In genomic region chr4:146633471-146633800, GRCh38 we compare ENCODE assay signal across 33 cellular contexts. TPM values are rescaled to one million over a fixed set of nuclear protein-coding genes. Genes with fewer than 3 reads are reported as not detected.
"Had no signal": no experiment of that assay in that cellular context is flagged by ENCODE, and none has a peak within 500 bp of the region (broad histone marks: within the 10 kb centered on the region; RNA-seq: fewer than 3 reads in every experiment).

No MANE protein-coding gene starts in this region.

- H3K36me3 ChIP-seq: brain microvascular endothelial cell, heart left ventricle, left ventricle myocardium inferior, spleen, suprapubic skin had no signal

- ATAC-seq: activated CD8-positive, alpha-beta T cell treated with anti-CD3 and anti-CD28 coated beads for 36 hours; activated T-cell treated with anti-CD3 and anti-CD28 coated beads, Interleukin-2, amount 50 U/mL, for 4 hours; activated T-helper 17 cell treated with anti-CD3 and anti-CD28 coated beads, Interleukin-2, amount 50 U/mL, for 72 hours; heart left ventricle; mucosa of descending colon; natural killer cell treated with Interleukin-12 subunit alpha and Interleukin-12 subunit beta and Interleukin-15 and Interleukin-18, amount 100 ng/mL, for 72 hours; right cardiac atrium had no signal

- DNase-seq: activated B cell treated with CpG ODN at 0.5 μM for 24 hours; activated CD4-positive, alpha-beta T cell treated with anti-CD3 and anti-CD28 coated beads, Interleukin-2, amount 50 U/mL, for 1 hour; activated CD8-positive, alpha-beta T cell treated with anti-CD3 and anti-CD28 coated beads for 36 hours; activated gamma-delta T cell treated with Interleukin-2 at 50 U/mL for 16 hours; activated naive CD4-positive, alpha-beta T cell treated with anti-CD3 and anti-CD28 coated beads, Interleukin-2, amount 50 U/mL, for 16 hours; activated T-cell treated with anti-CD3 and anti-CD28 coated beads, Interleukin-2, amount 50 U/mL, for 4 hours; amniotic stem cell; brain microvascular endothelial cell; dorsolateral prefrontal cortex; effector memory CD4-positive, alpha-beta T cell; erythroblast; heart left ventricle; hypothalamus; islet precursor cell; left ventricle myocardium inferior; mucosa of descending colon; right cardiac atrium; spleen; stimulated activated naive CD4-positive, alpha-beta T cell; trophoblast cell had no signal

- H3K9me3 ChIP-seq: heart left ventricle, left ventricle myocardium inferior, mucosa of descending colon, spleen, suprapubic skin had no signal

- H3K27ac ChIP-seq: brain microvascular endothelial cell, coronary artery, dorsolateral prefrontal cortex, heart left ventricle, left ventricle myocardium inferior, spleen, suprapubic skin had no signal

- H3K4me3 ChIP-seq: coronary artery, dorsolateral prefrontal cortex, heart left ventricle, left ventricle myocardium inferior, lung, mucosa of descending colon, spleen, suprapubic skin had no signal

RNA-seq across cellular contexts. Expression of gene POU4F2, which starts 5.3 kb away (rescaled TPM):
- total RNA-seq: activated B cell treated with CpG ODN at 0.5 μM for 24 hours; activated CD8-positive, alpha-beta T cell treated with anti-CD3 and anti-CD28 coated beads for 36 hours; activated T-cell treated with anti-CD3 and anti-CD28 coated beads, Interleukin-2, amount 50 U/mL, for 4 hours; activated T-helper 17 cell treated with anti-CD3 and anti-CD28 coated beads, Interleukin-2, amount 50 U/mL, for 72 hours; astrocyte; cardiac septum; fibroblast of lung; fibroblast of villous mesenchyme; heart left ventricle; left ventricle myocardium inferior; mesenteric fat pad; mucosa of descending colon; myocyte; natural killer cell treated with Interleukin-12 subunit alpha and Interleukin-12 subunit beta and Interleukin-15 and Interleukin-18, amount 100 ng/mL, for 72 hours; omental fat pad; pulmonary artery endothelial cell; right cardiac atrium; spleen; suprapubic skin had no signal
- polyA plus RNA-seq: fibroblast of lung, heart left ventricle, lung, right cardiac atrium, spleen had no signal
